ENCODE assay signal across 32 cellular contexts in genomic region chr6:169795196-169795595, GRCh38. TPM values are rescaled to one million over a fixed set of nuclear protein-coding genes. Genes with fewer than 3 reads are reported as not detected.
DNase-seq lines count a peak whose midpoint lies in the region; ATAC-seq, FAIRE-seq and TF ChIP-seq lines count a peak whose summit lies in the region.
"Had no signal": no experiment of that assay in that cellular context is flagged by ENCODE, and none has a peak within 500 bp of the region (broad histone marks: within the 10 kb centered on the region; RNA-seq: fewer than 3 reads in every experiment).

No MANE protein-coding gene starts in this region.

- intact Hi-C loops in activated CD8-positive, alpha-beta T cell treated with anti-CD3 and anti-CD28 coated beads for 36 hours (cut with micrococcal nuclease): loop anchor here (10.0 kb wide), 1 partner anchor 720 kb away; no protein-coding TSS in a partner anchor
- intact Hi-C loops in vagina (cut with DNase I): no loop called here

- H3K9me3 ChIP-seq in endodermal cell (ENCODE audit: control insufficient read depth, low read length) (no peaks in the 10 kb centered on the region), vagina (no peaks in the 10 kb centered on the region)
- no peaks in the 10 kb centered on the region for H3K9me3 ChIP-seq in CD8-positive, alpha-beta memory T cell (ENCODE audit: low read length)
- H3K9me3 ChIP-seq: breast epithelium, heart left ventricle, ovary, transverse colon had no signal

- H3K27ac ChIP-seq in endodermal cell (ENCODE audit: low read depth, low read length) (no peak overlapping the region), vagina (no peak overlapping the region)
- H3K27ac ChIP-seq in CD8-positive, alpha-beta memory T cell (ENCODE audit: low read depth, low read length): no peak overlapping the region
- H3K27ac ChIP-seq: breast epithelium, C4-2B, foreskin keratinocyte, heart left ventricle, ovary, PC-9, transverse colon had no signal

- no peaks in the 10 kb centered on the region for H3K36me3 Mint-ChIP-seq in activated CD8-positive, alpha-beta T cell treated with anti-CD3 and anti-CD28 coated beads, Interleukin-2, amount 10 ng/mL, durations not matched to agents 7 days and 5 days (ENCODE audit: low read depth)
- no peaks in the 10 kb centered on the region for H3K36me3 Mint-ChIP-seq in activated CD8-positive, alpha-beta T cell treated with anti-CD3 and anti-CD28 coated beads for 36 hours (ENCODE audit: low read depth)
- no peaks in the 10 kb centered on the region for H3K36me3 Mint-ChIP-seq in endodermal cell (ENCODE audit: low read depth)
- H3K36me3 Mint-ChIP-seq in CD8-positive, alpha-beta memory T cell: no peaks in the 10 kb centered on the region
- H3K36me3 Mint-ChIP-seq: WTC11 had no signal

- no peak for ATAC-seq in activated CD8-positive, alpha-beta T cell treated with anti-CD3 and anti-CD28 coated beads, Interleukin-2, amount 10 ng/mL, durations not matched to agents 7 days and 5 days
- no peak for ATAC-seq in activated CD8-positive, alpha-beta T cell treated with anti-CD3 and anti-CD28 coated beads for 36 hours
- ATAC-seq: activated T-cell treated with anti-CD3 and anti-CD28 coated beads, Interleukin-2, amount 50 U/mL, for 72 hours; esophagus mucosa; foreskin keratinocyte; GM12878; heart left ventricle; Right ventricle myocardium inferior; WTC11 had no signal

- no peak overlapping the region for H3K27ac Mint-ChIP-seq in activated CD8-positive, alpha-beta T cell treated with anti-CD3 and anti-CD28 coated beads, Interleukin-2, amount 10 ng/mL, durations not matched to agents 7 days and 5 days
- no peak overlapping the region for H3K27ac Mint-ChIP-seq in activated CD8-positive, alpha-beta T cell treated with anti-CD3 and anti-CD28 coated beads for 36 hours
- no peak overlapping the region for H3K27ac Mint-ChIP-seq in endodermal cell
- no peak overlapping the region for H3K27ac Mint-ChIP-seq in CD8-positive, alpha-beta memory T cell
- H3K27ac Mint-ChIP-seq: activated T-cell treated with anti-CD3 and anti-CD28 coated beads, Interleukin-2, amount 50 U/mL, for 72 hours; nephron; WTC11 had no signal

- H3K36me3 ChIP-seq in endodermal cell (ENCODE audit: control insufficient read depth, insufficient read depth, low read length): no peaks in the 10 kb centered on the region
- no peaks in the 10 kb centered on the region for H3K36me3 ChIP-seq in vagina
- no peaks in the 10 kb centered on the region for H3K36me3 ChIP-seq in CD8-positive, alpha-beta memory T cell (ENCODE audit: insufficient read depth, low read length)
- H3K36me3 ChIP-seq: breast epithelium, heart left ventricle, ovary, transverse colon had no signal

- H3K9ac ChIP-seq in endodermal cell (ENCODE audit: extremely low read depth, low read length, poor library complexity, severe bottlenecking): no peak overlapping the region

- H3K27me3 ChIP-seq in endodermal cell (ENCODE audit: control insufficient read depth, insufficient read depth, low read length, poor library complexity, severe bottlenecking) (no peaks in the 10 kb centered on the region), vagina (no peaks in the 10 kb centered on the region)
- no peaks in the 10 kb centered on the region for H3K27me3 ChIP-seq in CD8-positive, alpha-beta memory T cell (ENCODE audit: insufficient read depth, low read length, poor library complexity, severe bottlenecking)
- H3K27me3 ChIP-seq: breast epithelium, ovary, transverse colon had no signal

- H3K4me1 Mint-ChIP-seq in activated CD8-positive, alpha-beta T cell treated with anti-CD3 and anti-CD28 coated beads, Interleukin-2, amount 10 ng/mL, durations not matched to agents 7 days and 5 days (ENCODE audit: low read depth): peaks cover 7% of the 10 kb centered on the region
- peaks cover 5% of the 10 kb centered on the region for H3K4me1 Mint-ChIP-seq in activated CD8-positive, alpha-beta T cell treated with anti-CD3 and anti-CD28 coated beads for 36 hours (ENCODE audit: low read depth)
- peaks cover 23% of the 10 kb centered on the region for H3K4me1 Mint-ChIP-seq in endodermal cell
- H3K4me1 Mint-ChIP-seq in CD8-positive, alpha-beta memory T cell: peaks cover 8 to 12% (median 11%) of the 10 kb centered on the region in 3 donors

- H3K4me3 Mint-ChIP-seq in activated CD8-positive, alpha-beta T cell treated with anti-CD3 and anti-CD28 coated beads, Interleukin-2, amount 10 ng/mL, durations not matched to agents 7 days and 5 days: no peak overlapping the region
- H3K4me3 Mint-ChIP-seq in activated CD8-positive, alpha-beta T cell treated with anti-CD3 and anti-CD28 coated beads for 36 hours: no peak overlapping the region
- no peak overlapping the region for H3K4me3 Mint-ChIP-seq in endodermal cell
- no peak overlapping the region for H3K4me3 Mint-ChIP-seq in CD8-positive, alpha-beta memory T cell
- H3K4me3 Mint-ChIP-seq: activated T-cell treated with anti-CD3 and anti-CD28 coated beads, Interleukin-2, amount 50 U/mL, for 72 hours; nephron; WTC11 had no signal

- WGBS in endodermal cell (ENCODE audit: insufficient coverage in 1 of 2, insufficient read length in 1 of 2), 2 experiments: 83% methylated on average over 2 of the region's 2 CpGs

- no peak for FAIRE-seq in H54 (lab: Jason Lieb, UNC)
- FAIRE-seq: GM12878 had no signal

- DNase-seq in activated CD8-positive, alpha-beta T cell treated with anti-CD3 and anti-CD28 coated beads, Interleukin-2, amount 10 ng/mL, durations not matched to agents 7 days and 5 days: peak; percentile 9
- no peak for DNase-seq in activated CD8-positive, alpha-beta T cell treated with anti-CD3 and anti-CD28 coated beads for 36 hours
- DNase-seq in NB4 (ENCODE audit: low read depth) (peak; percentile 65), endodermal cell (peak; percentile 41), vagina (ENCODE audit: extremely low spot score in 2 of 2) (peak; percentile 43 to 65), H54 (ENCODE audit: insufficient read length, low spot score) (no peak)
- no peak for DNase-seq in CD8-positive, alpha-beta memory T cell
- DNase-seq: activated CD4-positive, alpha-beta T cell treated with anti-CD3 and anti-CD28 coated beads, Interleukin-2, amount 50 U/mL, for 1 hour; activated naive CD4-positive, alpha-beta T cell treated with Interleukin-2 at 50 U/mL for 16 hours; activated T-cell treated with anti-CD3 and anti-CD28 coated beads, Interleukin-2, amount 50 U/mL, for 72 hours; amniotic stem cell; Calu3; EL; foreskin keratinocyte; Kasumi-1; NCI-H1048; NCI-H2081 treated with DMSO at 0.1 percent for 48 hours; NCI-H446 treated with DMSO at 0.1 percent for 48 hours; ovary; PC-9; stimulated activated CD4-positive, alpha-beta T cell treated with anti-CD3 and anti-CD28 coated beads, Interleukin-2, amount 100 ng/mL, for 24 hours; SW 1271; T-helper 9 cell; transverse colon had no signal

- TF ChIP-seq CTCF in activated CD8-positive, alpha-beta T cell treated with anti-CD3 and anti-CD28 coated beads for 36 hours (IDR thresholded peaks at IDR 0.05): no peak
- TF ChIP-seq CTCF in NB4 (IDR thresholded peaks at IDR 0.05; ENCODE audit: low read depth, low read length) (no peak), endodermal cell (conservative IDR thresholded peaks at IDR 0.05) (peak; percentile 23), vagina (IDR thresholded peaks at IDR 0.05) (no peak)

- POLR2A ChIA-PET in activated CD8-positive, alpha-beta T cell treated with anti-CD3 and anti-CD28 coated beads, Interleukin-2, amount 10 ng/mL, durations not matched to agents 7 days and 5 days (lab: Charles Lee): no interaction called here
- POLR2A ChIA-PET in activated CD8-positive, alpha-beta T cell treated with anti-CD3 and anti-CD28 coated beads for 36 hours (lab: Charles Lee): no interaction called here
- POLR2A ChIA-PET in CD8-positive, alpha-beta memory T cell (lab: Charles Lee): no interaction called here

- H3K4me3 ChIP-seq in NB4 (ENCODE audit: low read depth, low read length) (no peak overlapping the region), endodermal cell (ENCODE audit: low read length) (no peak overlapping the region), vagina (no peak overlapping the region)
- no peak overlapping the region for H3K4me3 ChIP-seq in CD8-positive, alpha-beta memory T cell (ENCODE audit: low read length)
- H3K4me3 ChIP-seq: breast epithelium, GM12878, heart left ventricle, ovary, PC-9, transverse colon had no signal

- CTCF ChIA-PET in activated CD8-positive, alpha-beta T cell treated with anti-CD3 and anti-CD28 coated beads, Interleukin-2, amount 10 ng/mL, durations not matched to agents 7 days and 5 days (lab: Charles Lee): interaction anchor here (0.9 to 1.4 kb wide), 2 partner anchors 8 to 37 kb away, joined by 3 to 4 read pairs; no protein-coding TSS in a partner anchor
- CTCF ChIA-PET in activated CD8-positive, alpha-beta T cell treated with anti-CD3 and anti-CD28 coated beads for 36 hours (lab: Charles Lee): interaction anchor here (0.9 to 1.3 kb wide), 2 partner anchors 12 to 37 kb away, joined by 3 to 4 read pairs; no protein-coding TSS in a partner anchor
- CTCF ChIA-PET in CD8-positive, alpha-beta memory T cell (lab: Charles Lee): no interaction called here

- peaks cover 82% of the 10 kb centered on the region for H3K27me3 Mint-ChIP-seq in activated CD8-positive, alpha-beta T cell treated with anti-CD3 and anti-CD28 coated beads, Interleukin-2, amount 10 ng/mL, durations not matched to agents 7 days and 5 days (ENCODE audit: low read depth)
- H3K27me3 Mint-ChIP-seq in activated CD8-positive, alpha-beta T cell treated with anti-CD3 and anti-CD28 coated beads for 36 hours: peaks cover 50% of the 10 kb centered on the region
- peaks cover 14% of the 10 kb centered on the region for H3K27me3 Mint-ChIP-seq in endodermal cell (ENCODE audit: insufficient read depth)
- peaks cover 22 to 63% of the 10 kb centered on the region in 2 donors for H3K27me3 Mint-ChIP-seq in CD8-positive, alpha-beta memory T cell

- TF ChIP-seq POLR2A in NB4 (IDR thresholded peaks at IDR 0.05; ENCODE audit: extremely low read depth, insufficient read length) (no peak), vagina (IDR thresholded peaks at IDR 0.05) (no peak), H54 (IDR thresholded peaks at IDR 0.05; ENCODE audit: low read depth, low read length) (no peak)

- H3K4me1 ChIP-seq in endodermal cell (ENCODE audit: control insufficient read depth, insufficient read depth, low read length): peaks cover 11% of the 10 kb centered on the region
- H3K4me1 ChIP-seq in vagina: peaks cover 8% of the 10 kb centered on the region
- H3K4me1 ChIP-seq in CD8-positive, alpha-beta memory T cell (ENCODE audit: insufficient read depth, low read length): peaks cover 6% of the 10 kb centered on the region
- H3K4me1 ChIP-seq: breast epithelium, foreskin keratinocyte had no signal

- no peaks in the 10 kb centered on the region for H3K9me3 Mint-ChIP-seq in activated CD8-positive, alpha-beta T cell treated with anti-CD3 and anti-CD28 coated beads, Interleukin-2, amount 10 ng/mL, durations not matched to agents 7 days and 5 days (ENCODE audit: insufficient read depth)
- H3K9me3 Mint-ChIP-seq in activated CD8-positive, alpha-beta T cell treated with anti-CD3 and anti-CD28 coated beads for 36 hours: no peaks in the 10 kb centered on the region
- no peaks in the 10 kb centered on the region for H3K9me3 Mint-ChIP-seq in endodermal cell
- no peaks in the 10 kb centered on the region for H3K9me3 Mint-ChIP-seq in CD8-positive, alpha-beta memory T cell
- H3K9me3 Mint-ChIP-seq: activated T-cell treated with anti-CD3 and anti-CD28 coated beads, Interleukin-2, amount 50 U/mL, for 72 hours; nephron had no signal

RNA-seq across cellular contexts. Expression of gene ERMARD, which starts 43.8 kb away (rescaled TPM):
- total RNA-seq in activated CD8-positive, alpha-beta T cell treated with anti-CD3 and anti-CD28 coated beads, Interleukin-2, amount 10 ng/mL, durations not matched to agents 7 days and 5 days: 10 to 100 TPM; 28.7 to 33.0 TPM
- 10 to 100 TPM; 24.9 to 26.6 TPM for total RNA-seq in activated CD8-positive, alpha-beta T cell treated with anti-CD3 and anti-CD28 coated beads for 36 hours
- total RNA-seq in endodermal cell (10 to 100 TPM; 14.4 to 24.2 TPM), vagina (41.5 TPM)
- 25.8 TPM for polyA plus RNA-seq in endodermal cell (2013, experiment 1 of 2)
- polyA plus RNA-seq in endodermal cell (2013, experiment 2 of 2): 21.8 TPM
- total RNA-seq in CD8-positive, alpha-beta memory T cell: 10 to 100 TPM; 26.2 to 27.9 TPM
- polyA plus RNA-seq in CD8-positive, alpha-beta memory T cell: 12.1 TPM

RNA-seq across cellular contexts. Expression of gene DYNLT2, which starts 43.8 kb away (rescaled TPM):
- 1 to 10 TPM; 2.1 to 2.6 TPM for total RNA-seq in activated CD8-positive, alpha-beta T cell treated with anti-CD3 and anti-CD28 coated beads, Interleukin-2, amount 10 ng/mL, durations not matched to agents 7 days and 5 days
- total RNA-seq in activated CD8-positive, alpha-beta T cell treated with anti-CD3 and anti-CD28 coated beads for 36 hours: 1 to 10 TPM; 2.2 to 2.4 TPM
- total RNA-seq in endodermal cell (1 to 10 TPM; 1.5 to 1.7 TPM), vagina (3.2 TPM)
- 2.4 TPM for polyA plus RNA-seq in endodermal cell (2013, experiment 1 of 2)
- polyA plus RNA-seq in endodermal cell (2013, experiment 2 of 2): 2.2 TPM
- 1 to 10 TPM; 1.4 to 1.9 TPM for total RNA-seq in CD8-positive, alpha-beta memory T cell
- polyA plus RNA-seq in CD8-positive, alpha-beta memory T cell: 0.67 TPM

Comparison
In these comparisons a context has a peak if more than half of its experiments do, and no peak if none do; other contexts are left out.
1. DNase-seq: peak in activated CD8-positive, alpha-beta T cell treated with anti-CD3 and anti-CD28 coated beads, Interleukin-2, amount 10 ng/mL, durations not matched to agents 7 days and 5 days (single experiment), NB4 (single experiment), endodermal cell (single experiment) and vagina (2 of 2); none in activated CD8-positive, alpha-beta T cell treated with anti-CD3 and anti-CD28 coated beads for 36 hours (single experiment), CD8-positive, alpha-beta memory T cell (0 of 5) and H54 (single experiment).